Comparison of ENCODE assay signal across 8 cellular contexts in genomic region chr3:176514297-176514696, GRCh38.
A peak's percentile ranks its signal among the peaks of the same experiment; 100 is the strongest.
DNase-seq lines count a peak whose midpoint lies in the region; ATAC-seq, FAIRE-seq and TF ChIP-seq lines count a peak whose summit lies in the region.

No MANE protein-coding gene starts in this region.

- H3K9me3 Mint-ChIP-seq in natural killer cell, result peaks cover 13 to 23% of the 10 kb centered on the region in 2 donors

- H3K36me3 Mint-ChIP-seq in natural killer cell, result peaks cover 8% of the 10 kb centered on the region

- H3K27me3 Mint-ChIP-seq in natural killer cell (ENCODE audit: low read depth in 2 of 2), result no peaks in the 10 kb centered on the region

- FAIRE-seq in bronchial epithelial cell (lab: Jason Lieb, UNC), result no peak

- no peak overlapping the region for H3K27ac Mint-ChIP-seq in natural killer cell

- peak; percentile 35 for DNase-seq in NK-92 treated with Interleukin-12 subunit alpha and Interleukin-12 subunit beta, amount 100 ng/mL, for 24 hours (lab: John Stamatoyannopoulos, UW)
- no peak for DNase-seq in NK-92 (lab: John Stamatoyannopoulos, UW; ENCODE audit: unreplicated experiment)
- peak; percentile 55 for DNase-seq in M059J (ENCODE audit: low read depth)
- DNase-seq in bronchial epithelial cell (ENCODE audit: low read depth), result peak; percentile 43
- peak; percentile 28 for DNase-seq in midbrain (lab: John Stamatoyannopoulos, UW)
- no peak for DNase-seq in activated effector memory CD4-positive, alpha-beta T cell treated with anti-CD3 and anti-CD28 coated beads, Interleukin-2, amount 50 U/mL, for 16 hours
- DNase-seq in natural killer cell, result no peak

- no peak overlapping the region for H3K4me3 ChIP-seq in bronchial epithelial cell (ENCODE audit: low read depth, low read length)

- no peaks in the 10 kb centered on the region for H3K4me1 Mint-ChIP-seq in natural killer cell

- no peaks in the 10 kb centered on the region for H3K27me3 ChIP-seq in bronchial epithelial cell (ENCODE audit: control insufficient read depth, insufficient read depth, low read length)

- intact Hi-C loops in natural killer cell (cut with micrococcal nuclease), result no loop called here

- H3K36me3 ChIP-seq in bronchial epithelial cell (ENCODE audit: control insufficient read depth, insufficient read depth, low read length), result no peaks in the 10 kb centered on the region

- ATAC-seq in natural killer cell, result no peak
- no peak for ATAC-seq in HG03457 (IDR thresholded peaks at IDR 0.05; ENCODE audit: unreplicated experiment)

- no peak overlapping the region for H3K4me3 Mint-ChIP-seq in natural killer cell

- peak; percentile 65 for TF ChIP-seq CTCF in bronchial epithelial cell (IDR thresholded peaks at IDR 0.05; ENCODE audit: insufficient read depth, low read length, severe bottlenecking)
- TF ChIP-seq CTCF in natural killer cell (IDR thresholded peaks at IDR 0.05), result no peak

Comparison
In these comparisons a context has a peak if more than half of its experiments do, and no peak if none do; other contexts are left out.
1. DNase-seq: peak in NK-92 treated with Interleukin-12 subunit alpha and Interleukin-12 subunit beta, amount 100 ng/mL, for 24 hours (single experiment), M059J (single experiment), bronchial epithelial cell (single experiment) and midbrain (single experiment); none in NK-92 (single experiment), activated effector memory CD4-positive, alpha-beta T cell treated with anti-CD3 and anti-CD28 coated beads, Interleukin-2, amount 50 U/mL, for 16 hours (single experiment) and natural killer cell (single experiment).